ENCODE assay signal across 24 cellular contexts in genomic region chr9:87887661-87888480, GRCh38. TPM values are rescaled to one million over a fixed set of nuclear protein-coding genes. Genes with fewer than 3 reads are reported as not detected.
"Had no signal": no experiment of that assay in that cellular context is flagged by ENCODE, and none has a peak within 500 bp of the region (broad histone marks: within the 10 kb centered on the region; RNA-seq: fewer than 3 reads in every experiment).

No MANE protein-coding gene starts in this region.

- H3K36me3 ChIP-seq: adrenal gland, breast epithelium had no signal

- H3K4me3 Mint-ChIP-seq: activated CD4-positive, alpha-beta T cell treated with anti-CD3 and anti-CD28 coated beads for 36 hours; activated CD8-positive, alpha-beta T cell treated with anti-CD3 and anti-CD28 coated beads, Interleukin-2, amount 10 ng/mL, durations not matched to agents 7 days and 5 days; activated naive CD8-positive, alpha-beta T cell treated with anti-CD3 and anti-CD28 coated beads, Interleukin-2, amount 10 ng/mL, durations not matched to agents 7 days and 5 days; activated T-cell treated with anti-CD3 and anti-CD28 coated beads, Interleukin-2, amount 50 U/mL, for 72 hours had no signal

- H3K4me1 ChIP-seq: adrenal gland, breast epithelium had no signal

- H3K27ac Mint-ChIP-seq: activated CD4-positive, alpha-beta T cell treated with anti-CD3 and anti-CD28 coated beads for 36 hours; activated CD8-positive, alpha-beta T cell treated with anti-CD3 and anti-CD28 coated beads, Interleukin-2, amount 10 ng/mL, durations not matched to agents 7 days and 5 days; activated naive CD8-positive, alpha-beta T cell treated with anti-CD3 and anti-CD28 coated beads, Interleukin-2, amount 10 ng/mL, durations not matched to agents 7 days and 5 days; activated T-cell treated with anti-CD3 and anti-CD28 coated beads, Interleukin-2, amount 50 U/mL, for 72 hours had no signal

- H3K27me3 Mint-ChIP-seq: activated CD4-positive, alpha-beta T cell treated with anti-CD3 and anti-CD28 coated beads for 36 hours had no signal

- H3K9me3 Mint-ChIP-seq: activated naive CD8-positive, alpha-beta T cell treated with anti-CD3 and anti-CD28 coated beads, Interleukin-2, amount 10 ng/mL, durations not matched to agents 7 days and 5 days; activated T-cell treated with anti-CD3 and anti-CD28 coated beads, Interleukin-2, amount 50 U/mL, for 72 hours had no signal

- ATAC-seq: activated CD4-positive, alpha-beta T cell treated with anti-CD3 and anti-CD28 coated beads for 36 hours; activated CD8-positive, alpha-beta T cell treated with anti-CD3 and anti-CD28 coated beads, Interleukin-2, amount 10 ng/mL, durations not matched to agents 7 days and 5 days; activated T-cell treated with anti-CD3 and anti-CD28 coated beads, Interleukin-2, amount 50 U/mL, for 72 hours had no signal

- H3K36me3 Mint-ChIP-seq: activated naive CD8-positive, alpha-beta T cell treated with anti-CD3 and anti-CD28 coated beads, Interleukin-2, amount 10 ng/mL, durations not matched to agents 7 days and 5 days had no signal

- H3K27ac ChIP-seq: adrenal gland, breast epithelium, VCaP had no signal

- DNase-seq: activated CD4-positive, alpha-beta T cell treated with anti-CD3 and anti-CD28 coated beads for 36 hours; activated CD4-positive, alpha-beta T cell treated with anti-CD3 and anti-CD28 coated beads, Interleukin-2, amount 50 U/mL, for 4 hours; activated CD8-positive, alpha-beta T cell treated with anti-CD3 and anti-CD28 coated beads, Interleukin-2, amount 10 ng/mL, durations not matched to agents 7 days and 5 days; activated naive CD4-positive, alpha-beta T cell treated with anti-CD3 and anti-CD28 coated beads, Interleukin-2, amount 50 U/mL, for 16 hours; activated naive CD8-positive, alpha-beta T cell treated with anti-CD3 and anti-CD28 coated beads, Interleukin-2, amount 10 ng/mL, durations not matched to agents 7 days and 5 days; activated T-cell treated with anti-CD3 and anti-CD28 coated beads, Interleukin-2, amount 50 U/mL, for 72 hours; aorta; central memory CD4-positive, alpha-beta T cell; Kasumi-1; KBM-7; NCI-H1105 treated with DMSO at 0.1 percent for 48 hours; NCI-H1436 treated with DMSO at 0.1 percent for 48 hours; NCI-H187; NCI-H2081; NCI-H446; NCI-H524; NCI-H748 treated with DMSO at 0.1 percent for 48 hours; SIG-M5 had no signal

- H3K4me1 Mint-ChIP-seq: activated CD4-positive, alpha-beta T cell treated with anti-CD3 and anti-CD28 coated beads for 36 hours; activated naive CD8-positive, alpha-beta T cell treated with anti-CD3 and anti-CD28 coated beads, Interleukin-2, amount 10 ng/mL, durations not matched to agents 7 days and 5 days had no signal

- H3K4me3 ChIP-seq: adrenal gland, breast epithelium had no signal

- H3K9me3 ChIP-seq: adrenal gland, breast epithelium had no signal

RNA-seq across cellular contexts. Expression of gene SPATA31E1, which starts 5.2 kb away (rescaled TPM):
- total RNA-seq: activated CD4-positive, alpha-beta T cell treated with anti-CD3 and anti-CD28 coated beads for 36 hours; activated CD8-positive, alpha-beta T cell treated with anti-CD3 and anti-CD28 coated beads, Interleukin-2, amount 10 ng/mL, durations not matched to agents 7 days and 5 days; activated naive CD8-positive, alpha-beta T cell treated with anti-CD3 and anti-CD28 coated beads, Interleukin-2, amount 10 ng/mL, durations not matched to agents 7 days and 5 days; activated T-cell treated with anti-CD3 and anti-CD28 coated beads, Interleukin-2, amount 50 U/mL, for 72 hours; adrenal gland; aorta; breast epithelium; OCI-LY7; RPMI7951; T-helper 2 cell treated with Interferon-gamma antibody and Interleukin-4, amounts not matched to agents 100 ng/mL and 5 ng/mL, for 36 hours had no signal
- polyA plus RNA-seq: adrenal gland, aorta had no signal

RNA-seq across cellular contexts. Expression of gene SPATA31C1, which starts 29.9 kb away (rescaled TPM):
- total RNA-seq: activated CD4-positive, alpha-beta T cell treated with anti-CD3 and anti-CD28 coated beads for 36 hours; activated CD8-positive, alpha-beta T cell treated with anti-CD3 and anti-CD28 coated beads, Interleukin-2, amount 10 ng/mL, durations not matched to agents 7 days and 5 days; activated naive CD8-positive, alpha-beta T cell treated with anti-CD3 and anti-CD28 coated beads, Interleukin-2, amount 10 ng/mL, durations not matched to agents 7 days and 5 days; activated T-cell treated with anti-CD3 and anti-CD28 coated beads, Interleukin-2, amount 50 U/mL, for 72 hours; adrenal gland; aorta; breast epithelium; OCI-LY7; RPMI7951; T-helper 2 cell treated with Interferon-gamma antibody and Interleukin-4, amounts not matched to agents 100 ng/mL and 5 ng/mL, for 36 hours had no signal
- polyA plus RNA-seq: adrenal gland, aorta had no signal
